19 cellular contexts compared by ENCODE assay signal in genomic region chr1:168387781-168388760, GRCh38.
A peak's percentile ranks its signal among the peaks of the same experiment; 100 is the strongest.
DNase-seq lines count a peak whose midpoint lies in the region; ATAC-seq, FAIRE-seq and TF ChIP-seq lines count a peak whose summit lies in the region.
"Had no signal": no experiment of that assay in that cellular context is flagged by ENCODE, and none has a peak within 500 bp of the region (broad histone marks: within the 10 kb centered on the region; RNA-seq: fewer than 3 reads in every experiment).

No MANE protein-coding gene starts in this region.

- no peaks in the 10 kb centered on the region for H3K36me3 Mint-ChIP-seq in activated naive CD8-positive, alpha-beta T cell treated with anti-CD3 and anti-CD28 coated beads, Interleukin-2, amount 50 U/mL, for 24 hours (ENCODE audit: low read depth)
- H3K36me3 Mint-ChIP-seq in activated naive CD8-positive, alpha-beta T cell treated with anti-CD3 and anti-CD28 coated beads for 36 hours: no peaks in the 10 kb centered on the region
- H3K36me3 Mint-ChIP-seq in immature natural killer cell: no peaks in the 10 kb centered on the region
- H3K36me3 Mint-ChIP-seq in stimulated activated effector memory CD8-positive, alpha-beta T cell treated with anti-CD3 and anti-CD28 coated beads, Interleukin-12 subunit alpha, Interleukin-12 subunit beta, amount 100 ng/mL, for 72 hours: no peaks in the 10 kb centered on the region
- peaks cover 0 to 2% of the 10 kb centered on the region in 2 donors for H3K36me3 Mint-ChIP-seq in CD14-positive monocyte

- no peak overlapping the region for H3K4me3 Mint-ChIP-seq in activated naive CD8-positive, alpha-beta T cell treated with anti-CD3 and anti-CD28 coated beads, Interleukin-2, amount 50 U/mL, for 24 hours
- H3K4me3 Mint-ChIP-seq in activated naive CD8-positive, alpha-beta T cell treated with anti-CD3 and anti-CD28 coated beads for 36 hours: no peak overlapping the region
- H3K4me3 Mint-ChIP-seq in immature natural killer cell (peak overlapping the region; percentile 60 to 80 (median 76)), CD14-positive monocyte (no peak overlapping the region)
- H3K4me3 Mint-ChIP-seq in stimulated activated effector memory CD8-positive, alpha-beta T cell treated with anti-CD3 and anti-CD28 coated beads, Interleukin-12 subunit alpha, Interleukin-12 subunit beta, amount 100 ng/mL, for 72 hours: peak overlapping the region; percentile 62

- H3K27me3 ChIP-seq in bronchial epithelial cell (ENCODE audit: control insufficient read depth, insufficient read depth, low read length): no peaks in the 10 kb centered on the region
- no peaks in the 10 kb centered on the region for H3K27me3 ChIP-seq in effector memory CD4-positive, alpha-beta T cell (replicated peaks; ENCODE audit: control insufficient read depth, insufficient read depth, low read length, poor library complexity, severe bottlenecking)
- H3K27me3 ChIP-seq: upper lobe of right lung had no signal

- TF ChIP-seq CTCF in bronchial epithelial cell (IDR thresholded peaks at IDR 0.05; ENCODE audit: insufficient read depth, low read length, severe bottlenecking): no peak
- no peak for TF ChIP-seq CTCF in CD14-positive monocyte (IDR thresholded peaks at IDR 0.05)

- no peaks in the 10 kb centered on the region for H3K9me3 Mint-ChIP-seq in activated naive CD8-positive, alpha-beta T cell treated with anti-CD3 and anti-CD28 coated beads, Interleukin-2, amount 50 U/mL, for 24 hours
- no peaks in the 10 kb centered on the region for H3K9me3 Mint-ChIP-seq in activated naive CD8-positive, alpha-beta T cell treated with anti-CD3 and anti-CD28 coated beads for 36 hours
- H3K9me3 Mint-ChIP-seq in immature natural killer cell: no peaks in the 10 kb centered on the region
- no peaks in the 10 kb centered on the region for H3K9me3 Mint-ChIP-seq in stimulated activated effector memory CD8-positive, alpha-beta T cell treated with anti-CD3 and anti-CD28 coated beads, Interleukin-12 subunit alpha, Interleukin-12 subunit beta, amount 100 ng/mL, for 72 hours
- peaks cover 2 to 12% (median 6%) of the 10 kb centered on the region in 7 donors for H3K9me3 Mint-ChIP-seq in CD14-positive monocyte
- H3K9me3 Mint-ChIP-seq: activated T-cell treated with anti-CD3 and anti-CD28 coated beads, Interleukin-2, amount 50 U/mL, for 4 hours; T-helper 2 cell treated with Interferon-gamma antibody and Interleukin-4, amounts not matched to agents 5 μg/mL and 100 μg/mL, for 36 hours had no signal

- H3K4me1 Mint-ChIP-seq in activated naive CD8-positive, alpha-beta T cell treated with anti-CD3 and anti-CD28 coated beads, Interleukin-2, amount 50 U/mL, for 24 hours: peaks cover 23% of the 10 kb centered on the region
- peaks cover 9% of the 10 kb centered on the region for H3K4me1 Mint-ChIP-seq in activated naive CD8-positive, alpha-beta T cell treated with anti-CD3 and anti-CD28 coated beads for 36 hours
- H3K4me1 Mint-ChIP-seq in immature natural killer cell: peaks cover 63 to 72% of the 10 kb centered on the region in 2 donors
- H3K4me1 Mint-ChIP-seq in stimulated activated effector memory CD8-positive, alpha-beta T cell treated with anti-CD3 and anti-CD28 coated beads, Interleukin-12 subunit alpha, Interleukin-12 subunit beta, amount 100 ng/mL, for 72 hours: peaks cover 43% of the 10 kb centered on the region
- H3K4me1 Mint-ChIP-seq in CD14-positive monocyte: peaks cover 17% of the 10 kb centered on the region

- peak overlapping the region; percentile 68 for H3K27ac Mint-ChIP-seq in activated naive CD8-positive, alpha-beta T cell treated with anti-CD3 and anti-CD28 coated beads, Interleukin-2, amount 50 U/mL, for 24 hours
- no peak overlapping the region for H3K27ac Mint-ChIP-seq in activated naive CD8-positive, alpha-beta T cell treated with anti-CD3 and anti-CD28 coated beads for 36 hours
- H3K27ac Mint-ChIP-seq in immature natural killer cell: peak overlapping the region; percentile 85 to 97 (median 91)
- no peak overlapping the region for H3K27ac Mint-ChIP-seq in stimulated activated effector memory CD8-positive, alpha-beta T cell treated with anti-CD3 and anti-CD28 coated beads, Interleukin-12 subunit alpha, Interleukin-12 subunit beta, amount 100 ng/mL, for 72 hours
- H3K27ac Mint-ChIP-seq in CD14-positive monocyte: no peak overlapping the region

- H3K36me3 ChIP-seq in bronchial epithelial cell (ENCODE audit: control insufficient read depth, insufficient read depth, low read length): no peaks in the 10 kb centered on the region
- H3K36me3 ChIP-seq in effector memory CD4-positive, alpha-beta T cell (ENCODE audit: control insufficient read depth, insufficient read depth, low read length): no peaks in the 10 kb centered on the region
- H3K36me3 ChIP-seq: heart right ventricle, lower lobe of right lung, upper lobe of right lung had no signal

- H3K4me1 ChIP-seq in effector memory CD4-positive, alpha-beta T cell (ENCODE audit: control insufficient read depth, insufficient read depth, low read length, poor library complexity, severe bottlenecking): peaks cover 8% of the 10 kb centered on the region
- H3K4me1 ChIP-seq: lower lobe of right lung had no signal

- no peak for DNase-seq in activated naive CD8-positive, alpha-beta T cell treated with anti-CD3 and anti-CD28 coated beads, Interleukin-2, amount 50 U/mL, for 24 hours
- DNase-seq in activated naive CD8-positive, alpha-beta T cell treated with anti-CD3 and anti-CD28 coated beads for 36 hours: no peak
- DNase-seq in bronchial epithelial cell (ENCODE audit: low read depth): no peak
- DNase-seq in immature natural killer cell: peak; percentile 44 to 49 (median 47)
- DNase-seq in stimulated activated effector memory CD8-positive, alpha-beta T cell treated with anti-CD3 and anti-CD28 coated beads, Interleukin-12 subunit alpha, Interleukin-12 subunit beta, amount 100 ng/mL, for 72 hours (ENCODE audit: low spot score in 2 of 2): no peak
- DNase-seq in CD14-positive monocyte (ENCODE audit: low spot score): no peak
- no peak for DNase-seq in amygdala (lab: John Stamatoyannopoulos, UW)
- DNase-seq in effector memory CD4-positive, alpha-beta T cell: no peak
- DNase-seq: amniotic stem cell, cortex of kidney, NCI-H2171 had no signal

- intact Hi-C loops in CD14-positive monocyte (cut with micrococcal nuclease): no loop called here

- peak; percentile 55 for FAIRE-seq in bronchial epithelial cell (lab: Jason Lieb, UNC)
- FAIRE-seq: GM18507, HTR-8/SVneo had no signal

- no peak for ATAC-seq in activated naive CD8-positive, alpha-beta T cell treated with anti-CD3 and anti-CD28 coated beads, Interleukin-2, amount 50 U/mL, for 24 hours
- ATAC-seq in stimulated activated effector memory CD8-positive, alpha-beta T cell treated with anti-CD3 and anti-CD28 coated beads, Interleukin-12 subunit alpha, Interleukin-12 subunit beta, amount 100 ng/mL, for 72 hours: no peak
- ATAC-seq: Right ventricle myocardium inferior had no signal

- no peaks in the 10 kb centered on the region for H3K9me3 ChIP-seq in effector memory CD4-positive, alpha-beta T cell (ENCODE audit: control insufficient read depth, low read length)
- H3K9me3 ChIP-seq: heart right ventricle, lower lobe of right lung, upper lobe of right lung had no signal

- H3K4me3 ChIP-seq in bronchial epithelial cell (ENCODE audit: low read depth, low read length): no peak overlapping the region
- no peak overlapping the region for H3K4me3 ChIP-seq in effector memory CD4-positive, alpha-beta T cell (ENCODE audit: insufficient read depth, low read depth, low read length, poor library complexity, severe bottlenecking)
- H3K4me3 ChIP-seq: lower lobe of right lung, upper lobe of right lung had no signal

- H3K27me3 Mint-ChIP-seq in activated naive CD8-positive, alpha-beta T cell treated with anti-CD3 and anti-CD28 coated beads, Interleukin-2, amount 50 U/mL, for 24 hours: peaks cover 8% of the 10 kb centered on the region
- peaks cover 19% of the 10 kb centered on the region for H3K27me3 Mint-ChIP-seq in activated naive CD8-positive, alpha-beta T cell treated with anti-CD3 and anti-CD28 coated beads for 36 hours
- H3K27me3 Mint-ChIP-seq in immature natural killer cell (ENCODE audit: low read depth in 3 of 3) (peaks cover 8 to 11% (median 9%) of the 10 kb centered on the region in 3 donors), CD14-positive monocyte (ENCODE audit: low read depth in 3 of 3) (peaks cover 6 to 16% (median 8%) of the 10 kb centered on the region in 3 donors)

- H3K27ac ChIP-seq in effector memory CD4-positive, alpha-beta T cell (ENCODE audit: insufficient read depth, low read length, poor library complexity, severe bottlenecking): no peak overlapping the region
- H3K27ac ChIP-seq: heart right ventricle, lower lobe of right lung, upper lobe of right lung had no signal

Comparison
In these comparisons a context has a peak if more than half of its experiments do, and no peak if none do; other contexts are left out.
1. H3K27ac Mint-ChIP-seq: peak in activated naive CD8-positive, alpha-beta T cell treated with anti-CD3 and anti-CD28 coated beads, Interleukin-2, amount 50 U/mL, for 24 hours (single experiment) and immature natural killer cell (6 of 6); none in activated naive CD8-positive, alpha-beta T cell treated with anti-CD3 and anti-CD28 coated beads for 36 hours (single experiment), stimulated activated effector memory CD8-positive, alpha-beta T cell treated with anti-CD3 and anti-CD28 coated beads, Interleukin-12 subunit alpha, Interleukin-12 subunit beta, amount 100 ng/mL, for 72 hours (single experiment) and CD14-positive monocyte (0 of 7).
2. DNase-seq: peak in immature natural killer cell (3 of 3); none in activated naive CD8-positive, alpha-beta T cell treated with anti-CD3 and anti-CD28 coated beads, Interleukin-2, amount 50 U/mL, for 24 hours (single experiment), activated naive CD8-positive, alpha-beta T cell treated with anti-CD3 and anti-CD28 coated beads for 36 hours (single experiment), bronchial epithelial cell (single experiment), stimulated activated effector memory CD8-positive, alpha-beta T cell treated with anti-CD3 and anti-CD28 coated beads, Interleukin-12 subunit alpha, Interleukin-12 subunit beta, amount 100 ng/mL, for 72 hours (0 of 2), CD14-positive monocyte (single experiment), amygdala (0 of 56) and effector memory CD4-positive, alpha-beta T cell (0 of 3).
3. H3K4me3 Mint-ChIP-seq: peak in immature natural killer cell (5 of 5) and stimulated activated effector memory CD8-positive, alpha-beta T cell treated with anti-CD3 and anti-CD28 coated beads, Interleukin-12 subunit alpha, Interleukin-12 subunit beta, amount 100 ng/mL, for 72 hours (single experiment); none in activated naive CD8-positive, alpha-beta T cell treated with anti-CD3 and anti-CD28 coated beads, Interleukin-2, amount 50 U/mL, for 24 hours (single experiment), activated naive CD8-positive, alpha-beta T cell treated with anti-CD3 and anti-CD28 coated beads for 36 hours (single experiment) and CD14-positive monocyte (0 of 2).